In the genomic region with DNA sequence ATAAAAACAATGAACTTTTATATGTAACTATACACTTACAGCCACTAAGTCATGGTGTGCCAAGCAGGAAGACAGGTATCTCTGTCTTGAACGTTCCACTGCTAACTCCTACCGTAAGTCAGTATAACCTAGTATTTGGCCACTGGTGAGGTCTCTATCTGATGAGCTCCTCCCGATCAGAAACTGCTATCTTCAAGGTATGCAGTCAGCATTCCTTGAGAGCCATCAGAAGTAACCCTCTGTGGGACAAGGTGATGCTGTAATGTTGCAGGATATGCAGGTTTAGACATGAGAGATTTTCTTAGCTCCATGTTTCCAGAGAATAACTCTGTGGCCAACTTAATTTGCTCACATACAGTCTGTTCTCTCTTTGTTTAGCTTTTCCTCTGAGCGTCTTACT, we compare ENCODE assay signal across 5 cellular contexts.
"Had no signal": no experiment of that assay in that cellular context is flagged by ENCODE, and none has a peak within 500 bp of the region (broad histone marks: within the 10 kb centered on the region; RNA-seq: fewer than 3 reads in every experiment).

No MANE protein-coding gene starts in this region.

- H3K9me3 Mint-ChIP-seq: H9 had no signal

- H3K9ac ChIP-seq: GM23248 had no signal

- ATAC-seq: K562 had no signal

- H3K27ac ChIP-seq: GM23248 had no signal

- H2AFZ ChIP-seq: GM23248 had no signal

- H3K4me3 ChIP-seq: GM23248, K562 had no signal

- H3K4me3 Mint-ChIP-seq: H9 had no signal

- DNase-seq: GM23248, H9, HCEC 1CT, IMR-90 had no signal
